2 cellular contexts compared by ENCODE assay signal in the genomic region with DNA sequence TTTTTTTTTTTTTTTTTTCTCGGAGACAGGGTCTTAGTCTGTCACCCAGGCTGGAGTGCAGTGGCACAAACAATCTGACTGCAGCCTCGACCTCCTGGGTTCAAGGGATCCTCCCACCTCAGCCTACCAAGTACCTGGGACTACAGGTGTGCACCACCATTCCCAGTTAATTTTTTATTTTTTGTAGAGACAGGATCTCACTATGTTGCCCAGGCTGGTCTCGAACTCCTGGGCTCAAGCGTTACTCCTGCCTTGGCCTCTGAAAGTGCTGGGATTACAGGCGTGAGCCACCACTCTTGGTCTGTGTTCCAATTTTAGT.
TF ChIP-seq lines count a peak whose summit lies in the region.
"Not testable (repeated sequence)": the region's sequence is repeated elsewhere in the genome, so short reads cannot be mapped to it uniquely, and the experiment has no call there.

No MANE protein-coding gene starts in this region.

TF ChIP-seq in WTC11, 78 proteins besides CTCF, POLR2A, EP300 and RAD21:
- TF ChIP-seq ZNF121 (CRISPR knock-in tag; IDR thresholded peaks at IDR 0.05): peak; percentile 73; the same call in 1 of the 2 replicates

TF ChIP-seq in K562, 482 proteins besides CTCF, POLR2A, EP300 and RAD21:
- TF ChIP-seq MYNN (IDR thresholded peaks at IDR 0.05) (0 out of 2 replicates have a peak, but pooled peaks have one; percentile 5), POLR2G (IDR thresholded peaks at IDR 0.05; ENCODE audit: low read depth, low read length) (0 out of 2 replicates have a peak, but pooled peaks have one; percentile 33), ZNF121 (CRISPR knock-in tag; conservative IDR thresholded peaks at IDR 0.05) (peak; percentile 55)
- not testable (repeated sequence) for TF ChIP-seq MYNN (CRISPR knock-in tag; IDR thresholded peaks at IDR 0.05)
